1 cellular context compared by ENCODE assay signal in the genomic region with DNA sequence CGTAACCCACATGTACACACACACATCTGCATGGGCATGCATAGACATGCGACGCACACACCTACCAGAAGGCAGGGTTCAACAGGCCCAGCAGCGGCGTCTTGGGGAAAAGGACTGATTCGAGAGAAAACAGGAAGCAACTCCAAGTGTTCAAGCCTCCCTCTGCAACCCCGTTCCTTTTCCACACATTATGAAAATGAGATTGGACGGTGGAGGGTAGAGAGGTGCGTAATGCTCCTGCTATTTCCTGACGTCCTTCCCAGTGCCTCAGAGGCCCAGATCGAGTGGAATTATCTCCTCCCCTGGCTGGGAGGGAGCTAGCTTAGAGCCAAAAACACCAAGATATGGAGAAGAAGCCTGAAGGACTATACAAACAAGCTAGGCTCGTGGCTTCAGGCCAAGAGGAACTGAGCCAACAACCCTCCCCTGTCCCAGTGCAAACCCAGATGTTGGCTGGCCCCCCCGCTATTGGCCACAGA.
TF ChIP-seq lines count a peak whose summit lies in the region.

No MANE protein-coding gene starts in this region.

TF ChIP-seq in IMR-90, 13 proteins besides CTCF, POLR2A, EP300 and RAD21:
- TF ChIP-seq CHD1 (IDR thresholded peaks at IDR 0.05; ENCODE audit: low read depth, low read length) (no peak), FOS (IDR thresholded peaks at IDR 0.05; ENCODE audit: low read depth, low read length) (peak; percentile 51; the same call in 1 of the 2 replicates), MAZ (IDR thresholded peaks at IDR 0.05; ENCODE audit: borderline replicate concordance, low read depth, low read length) (peak; percentile 82; the same call in 1 of the 2 replicates)
TF ChIP-seq in IMR-90: peak in this region for 2.
